26 cellular contexts compared by ENCODE assay signal in genomic region chr7:45447296-45447695, GRCh38.
"Had no signal": no experiment of that assay in that cellular context is flagged by ENCODE, and none has a peak within 500 bp of the region (broad histone marks: within the 10 kb centered on the region; RNA-seq: fewer than 3 reads in every experiment).

No MANE protein-coding gene starts in this region.

- H3K4me1 ChIP-seq: colonic mucosa, esophagus squamous epithelium, gastroesophageal sphincter, heart right ventricle, left lung, neural progenitor cell, parathyroid adenoma, right lobe of liver, tibial nerve, upper lobe of right lung, uterus had no signal

- DNase-seq: colonic mucosa; effector CD8-positive, alpha-beta T cell; endodermal cell; erythroblast; esophagus squamous epithelium; glutamatergic neuron; heart right ventricle; hippocampal formation; immature natural killer cell; islet precursor cell; left lung; mesendoderm; midbrain; naive thymus-derived CD4-positive, alpha-beta T cell; right lobe of liver; small intestine; stimulated activated CD4-positive, alpha-beta T cell treated with anti-CD3 and anti-CD28 coated beads, Interleukin-15, amount 100 ng/mL, for 24 hours; stimulated activated CD4-positive, alpha-beta T cell treated with anti-CD3 and anti-CD28 coated beads, Interleukin-2, amount 100 ng/mL, for 48 hours; stimulated activated naive B cell treated with anti-CD40 and anti-IgM and Interleukin-4, amounts not matched to agents 10 μg/mL and 1 μg/mL and 100 μg/mL, for 72 hours; upper lobe of right lung; uterus had no signal

- H3K9ac ChIP-seq: neural progenitor cell, parathyroid adenoma had no signal

- H2AFZ ChIP-seq: neural progenitor cell, parathyroid adenoma had no signal

- H3K36me3 ChIP-seq: colonic mucosa, esophagus squamous epithelium, gastroesophageal sphincter, heart right ventricle, left lung, neural progenitor cell, right lobe of liver, thoracic aorta, tibial nerve, upper lobe of right lung, uterus had no signal

- H3K79me2 ChIP-seq: parathyroid adenoma had no signal

- H3K27ac ChIP-seq: colonic mucosa, esophagus squamous epithelium, gastroesophageal sphincter, heart right ventricle, left lung, neural progenitor cell, parathyroid adenoma, right lobe of liver, thoracic aorta, tibial nerve, upper lobe of right lung, uterus had no signal

- H3K9me3 ChIP-seq: colonic mucosa, esophagus squamous epithelium, gastroesophageal sphincter, left lung, right lobe of liver, thoracic aorta, upper lobe of right lung, uterus had no signal

- H3K4me2 ChIP-seq: neural progenitor cell had no signal

- H3K4me3 ChIP-seq: colonic mucosa, esophagus squamous epithelium, gastroesophageal sphincter, heart right ventricle, left lung, neural progenitor cell, right lobe of liver, thoracic aorta, tibial nerve, upper lobe of right lung, uterus had no signal

- H3K27me3 ChIP-seq: colonic mucosa, esophagus squamous epithelium, left lung, neural progenitor cell, right lobe of liver, tibial nerve, upper lobe of right lung, uterus had no signal
